Comparison of ENCODE assay signal across 13 cellular contexts in genomic region chr21:36105327-36105842, GRCh38. TPM values are rescaled to one million over a fixed set of nuclear protein-coding genes. Genes with fewer than 3 reads are reported as not detected.
DNase-seq lines count a peak whose midpoint lies in the region; ATAC-seq, FAIRE-seq and TF ChIP-seq lines count a peak whose summit lies in the region.
"Had no signal": no experiment of that assay in that cellular context is flagged by ENCODE, and none has a peak within 500 bp of the region (broad histone marks: within the 10 kb centered on the region; RNA-seq: fewer than 3 reads in every experiment).

No MANE protein-coding gene starts in this region.

- H3K4me3 ChIP-seq in SJCRH30 (peak overlapping the region; percentile 29), epithelial cell of proximal tubule (ENCODE audit: low read depth, low read length) (peak overlapping the region; percentile 89), mucosa of rectum (ENCODE audit: low read length in 2 of 2) (peak overlapping the region; percentile 45 to 50)
- H3K4me3 ChIP-seq: left lung, PC-9 had no signal

- DNase-seq in ACHN (peak; percentile 38), SJCRH30 (peak in 1 of 2 experiments; percentile 20), epithelial cell of proximal tubule (ENCODE audit: low read depth) (no peak), NCI-H510A (lab: John Stamatoyannopoulos, UW) (no peak), RCC 7860 (ENCODE audit: low spot score) (no peak), NCI-H748 treated with DMSO at 0.1 percent for 48 hours (lab: John Stamatoyannopoulos, UW) (no peak)
- DNase-seq: left lung, NCI-H510A treated with DMSO at 0.1 percent for 48 hours, PC-9, SW 1271 had no signal

- H3K4me1 ChIP-seq in SJCRH30, result no peaks in the 10 kb centered on the region
- H3K4me1 ChIP-seq in mucosa of rectum (ENCODE audit: control insufficient read depth in 2 of 2, insufficient read depth in 2 of 2, low read length in 2 of 2), result no peaks in the 10 kb centered on the region
- H3K4me1 ChIP-seq: left lung had no signal

- peak overlapping the region in 1 of 2 donors; percentile 29 for H3K9ac ChIP-seq in mucosa of rectum (ENCODE audit: low read depth in 1 of 2, low read length in 2 of 2)

- H3K36me3 ChIP-seq in SJCRH30 (no peaks in the 10 kb centered on the region), mucosa of rectum (ENCODE audit: control insufficient read depth in 2 of 2, insufficient read depth in 2 of 2, low read length in 2 of 2) (no peaks in the 10 kb centered on the region)
- H3K36me3 ChIP-seq: gastrocnemius medialis, left lung had no signal

- no peak for FAIRE-seq in RCC 7860 (lab: Jason Lieb, UNC)

- H3K27ac ChIP-seq in SJCRH30, result no peak overlapping the region; the same call in 1 of the 2 replicates
- no peak overlapping the region for H3K27ac ChIP-seq in mucosa of rectum (ENCODE audit: low read depth in 2 of 2, low read length in 2 of 2)
- H3K27ac ChIP-seq: gastrocnemius medialis, left lung, PC-9 had no signal

- H3K27me3 ChIP-seq in SJCRH30, result no peaks in the 10 kb centered on the region
- peaks cover 0 to 6% of the 10 kb centered on the region in 2 donors for H3K27me3 ChIP-seq in mucosa of rectum (ENCODE audit: control insufficient read depth in 2 of 2, insufficient read depth in 2 of 2, low read length in 2 of 2)
- H3K27me3 ChIP-seq: gastrocnemius medialis had no signal

- ATAC-seq in GM18520 (IDR thresholded peaks at IDR 0.05; ENCODE audit: unreplicated experiment), result no peak

- H3K9me3 ChIP-seq in SJCRH30 (replicated peaks), result no peaks in the 10 kb centered on the region; the same call in 1 of the 2 replicates
- H3K9me3 ChIP-seq in mucosa of rectum (ENCODE audit: control insufficient read depth in 2 of 2, low read length in 2 of 2), result no peaks in the 10 kb centered on the region
- H3K9me3 ChIP-seq: gastrocnemius medialis, left lung had no signal

- no peak for TF ChIP-seq CTCF in epithelial cell of proximal tubule (conservative IDR thresholded peaks at IDR 0.05; ENCODE audit: low read depth, low read length)

- in situ Hi-C loops in ACHN (cut with HindIII; ENCODE audit: low pct_ligation_motif_present, low pct_unique_long_range_greater_than_20kb, low sequenced_read_pairs), result no loop called here

RNA-seq across cellular contexts. Expression of gene CBR3, which starts 29.5 kb away (rescaled TPM):
- 2.2 and 2.4 TPM in 2 replicates for total RNA-seq in SJCRH30 (2014; rRNA removed; shearing (Covaris generic))
- 12.8 and 17.7 TPM in 2 replicates for total RNA-seq in epithelial cell of proximal tubule

RNA-seq across cellular contexts. Expression of gene CBR1, which starts 35.6 kb away (rescaled TPM):
- total RNA-seq in SJCRH30 (2014; rRNA removed; shearing (Covaris generic)), result not detected in 2 replicates
- total RNA-seq in epithelial cell of proximal tubule, result 118 and 128 TPM in 2 replicates

RNA-seq across cellular contexts. Expression of gene SETD4, which starts 45.1 kb away (rescaled TPM):
- total RNA-seq in SJCRH30 (2014; rRNA removed; shearing (Covaris generic)), result 15.9 TPM in 2 replicates
- total RNA-seq in epithelial cell of proximal tubule, result 19.7 and 36.2 TPM in 2 replicates

RNA-seq across cellular contexts. Expression of gene DOP1B, which starts 51.2 kb away (rescaled TPM):
- 8.2 and 13.0 TPM in 2 replicates for total RNA-seq in SJCRH30 (2014; rRNA removed; shearing (Covaris generic))
- total RNA-seq in epithelial cell of proximal tubule, result 37.6 and 40.7 TPM in 2 replicates

Comparison
In these comparisons a context has a peak if more than half of its experiments do, and no peak if none do; other contexts are left out.
1. H3K4me3 ChIP-seq: peak in every context shown above with its lines; median percentile 89 in epithelial cell of proximal tubule; 48 in mucosa of rectum; 29 in SJCRH30.
2. RNA of gene CBR1, which starts 35.6 kb away (total RNA-seq): 118 to 128 TPM in epithelial cell of proximal tubule; not detected in SJCRH30; every median in the first group is over 100 times any median in the second.